In the genomic region with DNA sequence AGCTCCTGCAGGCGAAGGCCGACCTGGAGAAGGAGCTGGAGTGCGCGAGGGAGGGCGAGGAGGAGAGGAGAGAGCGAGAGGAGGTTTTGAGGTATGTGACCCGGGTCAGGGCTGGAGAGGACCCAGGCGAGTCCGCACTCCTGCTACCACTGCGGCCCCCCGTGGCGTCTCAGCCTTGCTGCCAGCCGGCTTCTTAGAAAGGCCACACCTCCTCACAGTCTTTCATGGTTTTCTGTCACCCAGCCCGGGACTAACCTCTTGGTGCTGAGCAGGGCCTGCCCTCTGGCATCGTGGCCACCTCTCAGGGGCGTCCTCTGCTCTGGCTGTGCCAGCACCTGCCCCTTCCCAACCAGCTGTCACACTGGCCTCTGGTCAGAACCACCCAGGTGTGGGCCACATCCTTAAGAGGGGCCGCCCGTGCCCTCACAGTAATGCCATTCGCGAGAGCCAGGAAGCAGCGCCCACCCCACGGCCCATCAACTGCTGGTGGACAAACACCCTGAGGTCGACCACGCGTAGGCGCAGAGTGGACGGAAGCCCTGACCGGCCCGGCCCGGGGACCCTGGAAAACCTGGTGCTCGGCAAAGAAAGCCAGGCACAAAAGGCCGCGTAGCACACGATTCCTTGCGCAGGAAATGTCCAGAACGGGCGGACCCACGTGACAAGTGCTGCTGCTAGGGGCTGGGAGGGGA, we compare ENCODE assay signal across 33 cellular contexts.
"Had no signal": no experiment of that assay in that cellular context is flagged by ENCODE, and none has a peak within 500 bp of the region (broad histone marks: within the 10 kb centered on the region; RNA-seq: fewer than 3 reads in every experiment).

No MANE protein-coding gene starts in this region.

- FAIRE-seq: bronchial epithelial cell, RCC 7860 had no signal

- H3K9ac ChIP-seq: KMS-11 had no signal

- ATAC-seq: activated CD8-positive, alpha-beta T cell treated with anti-CD3 and anti-CD28 coated beads for 36 hours; activated T-cell treated with anti-CD3 and anti-CD28 coated beads, Interleukin-2, amount 50 U/mL, for 72 hours; activated T-helper 17 cell treated with anti-CD3 and anti-CD28 coated beads, Interleukin-2, amount 50 U/mL, for 72 hours; Right ventricle myocardium inferior had no signal

- H3K4me3 ChIP-seq: PC-9 had no signal

- DNase-seq: activated CD4-positive, alpha-beta T cell treated with anti-CD3 and anti-CD28 coated beads, Interleukin-2, amount 10 ng/mL, durations not matched to agents 24 days and 14 days; activated CD4-positive, alpha-beta T cell treated with anti-CD3 and anti-CD28 coated beads, Interleukin-2, amount 50 U/mL, for 4 hours; activated CD4-positive, CD25-positive, alpha-beta regulatory T cell; activated CD8-positive, alpha-beta T cell treated with anti-CD3 and anti-CD28 coated beads for 36 hours; activated effector memory CD4-positive, alpha-beta T cell treated with anti-CD3 and anti-CD28 coated beads, Interleukin-2, amount 50 U/mL, for 16 hours; activated naive CD4-positive, alpha-beta T cell; activated naive CD4-positive, alpha-beta T cell treated with anti-CD3 and anti-CD28 coated beads, Interleukin-2, amount 50 U/mL, for 16 hours; activated naive CD8-positive, alpha-beta T cell treated with anti-CD3 and anti-CD28 coated beads, Interleukin-2, amount 10 ng/mL, durations not matched to agents 7 days and 5 days; activated T-cell treated with anti-CD3 and anti-CD28 coated beads, Interleukin-2, amount 50 U/mL, for 1 hour; activated T-cell treated with anti-CD3 and anti-CD28 coated beads, Interleukin-2, amount 50 U/mL, for 72 hours; amygdala; cerebellar nuclear complex; MM.1S; MV-4-11; NCI-H1092; NCI-H1436 treated with DMSO at 0.1 percent for 48 hours; NCI-H1694 treated with DMSO at 0.1 percent for 48 hours; NCI-H2029; NCI-H345; NCI-H524 treated with DMSO at 0.1 percent for 48 hours; PC-9; SIG-M5; SW 1271; T-helper 1 cell; T-helper 2 cell; T-helper 9 cell had no signal

- H3K4me2 ChIP-seq: KMS-11, PC-9 had no signal

- H3K27ac ChIP-seq: KMS-11, PC-9, RWPE1, VCaP had no signal
